ENCODE assay signal across 16 cellular contexts in the genomic region with DNA sequence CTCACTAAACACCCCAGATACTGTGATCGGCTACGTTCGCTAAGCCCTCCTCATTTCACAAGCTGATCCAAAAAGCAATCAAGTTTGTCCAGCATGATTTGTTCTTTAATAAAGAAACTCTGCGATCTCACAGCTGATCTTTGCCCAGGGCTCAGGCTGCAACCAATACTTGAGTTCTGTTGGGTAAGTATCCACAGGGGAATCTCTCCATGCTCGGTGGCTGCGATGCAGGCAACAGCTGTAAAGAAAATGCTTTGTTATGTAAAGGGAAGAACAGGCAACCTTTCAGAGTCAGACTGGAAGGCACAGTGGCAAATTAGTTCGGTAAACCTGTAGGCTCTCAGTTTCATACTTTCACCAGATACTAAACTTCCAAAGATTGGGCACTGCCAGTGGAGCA.
A peak's percentile ranks its signal among the peaks of the same experiment; 100 is the strongest.
DNase-seq lines count a peak whose midpoint lies in the region; ATAC-seq, FAIRE-seq and TF ChIP-seq lines count a peak whose summit lies in the region.
"Had no signal": no experiment of that assay in that cellular context is flagged by ENCODE, and none has a peak within 500 bp of the region (broad histone marks: within the 10 kb centered on the region; RNA-seq: fewer than 3 reads in every experiment).

No MANE protein-coding gene starts in this region.

- no peak for TF ChIP-seq CTCF in H9 (conservative IDR thresholded peaks at IDR 0.05)
- no peak for TF ChIP-seq CTCF in H1 (IDR thresholded peaks at IDR 0.05; ENCODE audit: control extremely low read depth in 1 of 3, insufficient read depth in 1 of 3, low read depth in 1 of 3, low read length in 3 of 3)
- no peak for TF ChIP-seq CTCF in parathyroid adenoma (IDR thresholded peaks at IDR 0.05)

- H3K9me3 ChIP-seq in H9 (ENCODE audit: control insufficient read depth, low read depth, low read length) = no peaks in the 10 kb centered on the region
- no peaks in the 10 kb centered on the region for H3K9me3 ChIP-seq in H1 (ENCODE audit: insufficient read depth in 2 of 2, low read depth in 1 of 2, low read length in 1 of 2)
- H3K9me3 ChIP-seq in iPS-20b (ENCODE audit: insufficient read depth, low read depth, low read length) = no peaks in the 10 kb centered on the region
- H3K9me3 ChIP-seq in parathyroid adenoma (ENCODE audit: control insufficient read depth, low read length) = no peaks in the 10 kb centered on the region
- H3K9me3 ChIP-seq: BLaER1 had no signal

- H3K14ac ChIP-seq in H9 (ENCODE audit: insufficient read depth, low read length) (no peak overlapping the region), H1 (ENCODE audit: insufficient read length) (no peak overlapping the region)

- no CpG with 5 or more reads among the region's 7 CpGs for WGBS in H9 (ENCODE audit: extremely low coverage, insufficient read length, low lambda C conversion rate)
- 71% methylated on average over 7 of the region's 7 CpGs; no CpG with 5 or more reads in 1 of the 2 experiments for WGBS in H1 (ENCODE audit: extremely low coverage in 1 of 2, insufficient coverage in 1 of 2, insufficient read length in 1 of 2, insufficient replicate concordance in 2 of 2, low coverage in 1 of 2, low lambda C conversion rate in 2 of 2, missing lambda C conversion rate in 1 of 2), 2 experiments

- H3K4me3 ChIP-seq in H1 (ENCODE audit: extremely low read depth in 1 of 4, insufficient read depth in 2 of 4, low read depth in 3 of 4, low read length in 4 of 4) (no peak overlapping the region), iPS-20b (ENCODE audit: low read length) (0 out of 2 replicates have a peak overlapping the region, but pooled peaks have one; percentile 8), parathyroid adenoma (ENCODE audit: low read depth, low read length) (no peak overlapping the region)
- H3K4me3 ChIP-seq: BLaER1, GM12878, GM23338 had no signal

- H3K56ac ChIP-seq in H9 (ENCODE audit: insufficient read length, low read depth, low read length) (no peak overlapping the region), H1 (replicated peaks; ENCODE audit: insufficient read length, low read depth, low read length) (no peak overlapping the region)

- H3K18ac ChIP-seq in H9 (ENCODE audit: insufficient read length, low read depth, low read length) (no peak overlapping the region), H1 (ENCODE audit: extremely low read depth, low read length) (no peak overlapping the region)

- H2BK12ac ChIP-seq in H9 (ENCODE audit: insufficient read length, low read depth, low read length) = no peak overlapping the region
- no peak overlapping the region for H2BK12ac ChIP-seq in H1 (ENCODE audit: low read depth, low read length)

- FAIRE-seq in H1 (lab: Jason Lieb, UNC) = peak; percentile 70
- FAIRE-seq: GM12878 had no signal

- no peak overlapping the region for H2BK15ac ChIP-seq in H9 (ENCODE audit: low read depth, low read length)
- H2BK15ac ChIP-seq in H1 (ENCODE audit: low read length) = no peak overlapping the region

- H3K36me3 ChIP-seq in H1 (ENCODE audit: control insufficient read depth in 2 of 4, insufficient read depth in 4 of 4, low read length in 3 of 4) (no peaks in the 10 kb centered on the region), iPS-20b (ENCODE audit: insufficient read depth, low read depth, low read length) (no peaks in the 10 kb centered on the region), parathyroid adenoma (ENCODE audit: control insufficient read depth, insufficient read depth, low read length) (no peaks in the 10 kb centered on the region)
- H3K36me3 ChIP-seq: BLaER1 had no signal

- H3K4me1 ChIP-seq in H9 (ENCODE audit: insufficient read depth, low read length) = peaks cover 4% of the 10 kb centered on the region
- peaks cover 2 to 8% (median 4%) of the 10 kb centered on the region in 4 experiments; a peak in 4 of 7 replicates for H3K4me1 ChIP-seq in H1 (replicated peaks in 1 of 4; ENCODE audit: control insufficient read depth in 3 of 4, insufficient read depth in 4 of 4, low read length in 3 of 4)
- peaks cover 7% of the 10 kb centered on the region; the same call in 1 of the 2 replicates for H3K4me1 ChIP-seq in iPS-20b (ENCODE audit: insufficient read depth, low read length)
- no peaks in the 10 kb centered on the region for H3K4me1 ChIP-seq in parathyroid adenoma
- H3K4me1 ChIP-seq: BLaER1 had no signal

- H3K27ac ChIP-seq in H9 (ENCODE audit: insufficient read length, low read depth, low read length) (no peak overlapping the region), H1 (ENCODE audit: low read depth, low read length) (no peak overlapping the region), iPS-20b (ENCODE audit: low read length) (no peak overlapping the region), parathyroid adenoma (no peak overlapping the region)
- H3K27ac ChIP-seq: BLaER1 had no signal

- no peak overlapping the region for H2AK5ac ChIP-seq in H9 (ENCODE audit: insufficient read length, low read length)
- H2AK5ac ChIP-seq in H1 (ENCODE audit: low read depth, low read length) = no peak overlapping the region

- H3K4me3 Mint-ChIP-seq in H9 = no peak overlapping the region
- no peak overlapping the region for H3K4me3 Mint-ChIP-seq in activated T-cell treated with anti-CD3 and anti-CD28 coated beads, Interleukin-2, amount 50 U/mL, for 24 hours
- H3K4me3 Mint-ChIP-seq: CD8-positive, alpha-beta T cell; GM23338 had no signal

- no peaks in the 10 kb centered on the region for H3K23me2 ChIP-seq in H9 (ENCODE audit: insufficient read length, low read depth, low read length, poor library complexity, severe bottlenecking)
- H3K23me2 ChIP-seq in H1 (ENCODE audit: low read depth, low read length) = no peaks in the 10 kb centered on the region

- H3K9ac ChIP-seq in H9 (ENCODE audit: extremely low read depth, insufficient read length, low read length) (no peak overlapping the region), H1 (replicated peaks in 1 of 4; ENCODE audit: extremely low read depth in 1 of 4, low read depth in 3 of 4, low read length in 3 of 4) (no peak overlapping the region; a peak in 1 of 7 replicates), iPS-20b (ENCODE audit: low read depth, low read length) (no peak overlapping the region), parathyroid adenoma (no peak overlapping the region)
- H3K9ac ChIP-seq: BLaER1 had no signal

- peaks cover 6 to 11% of the 10 kb centered on the region in 2 experiments for H3K4me1 Mint-ChIP-seq in H9
- H3K4me1 Mint-ChIP-seq in activated T-cell treated with anti-CD3 and anti-CD28 coated beads, Interleukin-2, amount 50 U/mL, for 24 hours (ENCODE audit: low read depth) = no peaks in the 10 kb centered on the region
- H3K4me1 Mint-ChIP-seq: GM23338 had no signal

- H2BK120ac ChIP-seq in H9 (ENCODE audit: low read depth, low read length, poor library complexity, severe bottlenecking) (no peak overlapping the region), H1 (replicated peaks; ENCODE audit: low read depth, low read length) (no peak overlapping the region)

- no peak overlapping the region for H4K8ac ChIP-seq in H9 (replicated peaks; ENCODE audit: insufficient read length, low read depth, low read length)
- no peak overlapping the region for H4K8ac ChIP-seq in H1 (ENCODE audit: extremely low read depth, insufficient read depth, low read length)

- no peaks in the 10 kb centered on the region for H4K20me1 ChIP-seq in H9 (ENCODE audit: control insufficient read depth, insufficient read depth, insufficient read length)
- no peaks in the 10 kb centered on the region for H4K20me1 ChIP-seq in H1 (replicated peaks in 1 of 2; ENCODE audit: control insufficient read depth in 1 of 2, insufficient read depth in 2 of 2, low read length in 2 of 2)
- H4K20me1 ChIP-seq: BLaER1 had no signal

- H3K79me1 ChIP-seq in H9 (ENCODE audit: insufficient read depth, low read depth, low read length, poor library complexity, severe bottlenecking) (no peaks in the 10 kb centered on the region), H1 (ENCODE audit: low read depth, low read length) (no peaks in the 10 kb centered on the region)

- ATAC-seq in GM21447 (IDR thresholded peaks at IDR 0.05; ENCODE audit: unreplicated experiment) (no peak), Right ventricle myocardium inferior (no peak)
- ATAC-seq: CD8-positive, alpha-beta T cell; GM12878; GM23338 had no signal

- POLR2A ChIA-PET in H1 (lab: Charles Lee; ENCODE audit: partially characterized antibody) = no interaction called here

- no peaks in the 10 kb centered on the region for H3K27me3 Mint-ChIP-seq in H9 (ENCODE audit: low read depth)
- no peaks in the 10 kb centered on the region for H3K27me3 Mint-ChIP-seq in activated T-cell treated with anti-CD3 and anti-CD28 coated beads, Interleukin-2, amount 50 U/mL, for 24 hours

- no peak for TF ChIP-seq RAD21 in H1 (IDR thresholded peaks at IDR 0.05 in 1 of 2, conservative IDR thresholded peaks at IDR 0.05 in 1 of 2; ENCODE audit: low read depth in 2 of 2, low read length in 2 of 2)

- CTCF ChIA-PET in H1 (lab: Charles Lee; ENCODE audit: partially characterized antibody) = interaction anchor here (0.7 to 1.9 kb wide), 4 partner anchors 11 to 434 kb away, joined by 3 to 13 read pairs (median 4); no protein-coding TSS in a partner anchor

- H3K36me3 Mint-ChIP-seq in H9 (ENCODE audit: insufficient read depth in 1 of 3, low read depth in 3 of 3) = no peaks in the 10 kb centered on the region; a peak in 1 of 7 replicates
- no peaks in the 10 kb centered on the region for H3K36me3 Mint-ChIP-seq in activated T-cell treated with anti-CD3 and anti-CD28 coated beads, Interleukin-2, amount 50 U/mL, for 24 hours (ENCODE audit: low read depth)
- H3K36me3 Mint-ChIP-seq: CD8-positive, alpha-beta T cell had no signal

- no peak overlapping the region for H3K4ac ChIP-seq in H9 (ENCODE audit: low read depth, low read length)
- no peak overlapping the region for H3K4ac ChIP-seq in H1 (replicated peaks; ENCODE audit: insufficient read length, low read depth, low read length)

- no peak overlapping the region for H4K5ac ChIP-seq in H9 (ENCODE audit: insufficient read length, low read depth, low read length)
- no peak overlapping the region for H4K5ac ChIP-seq in H1 (ENCODE audit: insufficient read length, low read depth, low read length)

- H3K9me3 Mint-ChIP-seq in H9 = no peaks in the 10 kb centered on the region
- H3K9me3 Mint-ChIP-seq in activated T-cell treated with anti-CD3 and anti-CD28 coated beads, Interleukin-2, amount 50 U/mL, for 24 hours = no peaks in the 10 kb centered on the region
- H3K9me3 Mint-ChIP-seq: CD8-positive, alpha-beta T cell had no signal

- TF ChIP-seq EP300 in H1 (IDR thresholded peaks at IDR 0.05; ENCODE audit: borderline replicate concordance in 1 of 2, low read depth in 2 of 2, low read length in 2 of 2) = no peak

- peak overlapping the region in 2 of 3 experiments; percentile 21 to 72; a peak in 2 of 7 replicates for H3K27ac Mint-ChIP-seq in H9
- H3K27ac Mint-ChIP-seq in activated T-cell treated with anti-CD3 and anti-CD28 coated beads, Interleukin-2, amount 50 U/mL, for 24 hours = no peak overlapping the region
- H3K27ac Mint-ChIP-seq: CD8-positive, alpha-beta T cell; GM23338 had no signal

- H2BK5ac ChIP-seq in H9 (ENCODE audit: insufficient read length, low read length) (no peak overlapping the region), H1 (ENCODE audit: low read depth, low read length) (no peak overlapping the region)

- no peak for TF ChIP-seq POLR2A in H1 (IDR thresholded peaks at IDR 0.05; ENCODE audit: control extremely low read depth in 1 of 2, low read depth in 2 of 2, low read length in 2 of 2)

- H4K91ac ChIP-seq in H9 (ENCODE audit: insufficient read length, low read depth, low read length) = no peak overlapping the region
- no peak overlapping the region for H4K91ac ChIP-seq in H1 (replicated peaks; ENCODE audit: insufficient read length, low read length)

- no peak overlapping the region for H3T11ph ChIP-seq in H9 (ENCODE audit: low read length)

- DNase-seq in H9 (peak; percentile 50), H1 (ENCODE audit: low read depth in 1 of 2, low spot score in 2 of 2) (no peak), C1 segment of cervical spinal cord (lab: John Stamatoyannopoulos, UW) (no peak), Right ventricle myocardium inferior (ENCODE audit: missing footprints) (no peak)
- no peak for DNase-seq in activated T-cell treated with anti-CD3 and anti-CD28 coated beads, Interleukin-2, amount 50 U/mL, for 24 hours
- DNase-seq: 8988T; Calu3; CD8-positive, alpha-beta T cell; DMS79 treated with DMSO at 0.1 percent for 48 hours; H7 had no signal

- H3K4me2 ChIP-seq in H9 (ENCODE audit: insufficient read depth, insufficient read length, low read length) = no peak overlapping the region
- H3K4me2 ChIP-seq in H1 (ENCODE audit: insufficient read depth in 1 of 2, low read depth in 2 of 2, low read length in 2 of 2) = peak overlapping the region; percentile 10 to 52; a peak in 2 of 4 replicates
- no peak overlapping the region for H3K4me2 ChIP-seq in parathyroid adenoma (ENCODE audit: low read length)
- H3K4me2 ChIP-seq: BLaER1, GM23338 had no signal

- H2AFZ ChIP-seq in H9 (ENCODE audit: low read length) = no peak overlapping the region
- H2AFZ ChIP-seq in H1 (ENCODE audit: low read length) = no peak overlapping the region
- H2AFZ ChIP-seq in parathyroid adenoma = peak overlapping the region; percentile 65
- H2AFZ ChIP-seq: GM23338 had no signal

- no peaks in the 10 kb centered on the region for H3K79me2 ChIP-seq in H9 (ENCODE audit: insufficient read depth, low read length)
- H3K79me2 ChIP-seq in H1 (ENCODE audit: control insufficient read depth in 1 of 2, insufficient read depth in 2 of 2, low read length in 2 of 2) = no peaks in the 10 kb centered on the region
- H3K79me2 ChIP-seq in parathyroid adenoma = no peaks in the 10 kb centered on the region

- H3K23ac ChIP-seq in H9 (ENCODE audit: insufficient read length, low read depth, low read length) (no peak overlapping the region), H1 (ENCODE audit: insufficient read length) (no peak overlapping the region)

- H3K27me3 ChIP-seq in H9 (ENCODE audit: insufficient read depth, low read length) (no peaks in the 10 kb centered on the region), H1 (replicated peaks in 1 of 4; ENCODE audit: control insufficient read depth in 3 of 4, extremely low read depth in 1 of 4, insufficient read depth in 3 of 4, low read length in 3 of 4) (no peaks in the 10 kb centered on the region), iPS-20b (ENCODE audit: insufficient read depth, low read length) (no peaks in the 10 kb centered on the region), parathyroid adenoma (ENCODE audit: control insufficient read depth, insufficient read depth, low read length) (no peaks in the 10 kb centered on the region)
- H3K27me3 ChIP-seq: BLaER1 had no signal

- no peak overlapping the region for H2BK20ac ChIP-seq in H9 (ENCODE audit: low read depth, low read length, poor library complexity, severe bottlenecking)
- no peak overlapping the region for H2BK20ac ChIP-seq in H1 (ENCODE audit: low read length)

- intact Hi-C loops in Right ventricle myocardium inferior (cut with DNase I) = no loop called here

Comparison
In these comparisons a context has a peak if more than half of its experiments do, and no peak if none do; other contexts are left out.
1. H3K4me2 ChIP-seq: peak in H1 (2 of 2); none in H9 (single experiment) and parathyroid adenoma (single experiment).